ENCODE assay signal across 2 cellular contexts in genomic region chr11:61898247-61898582, GRCh38.
TF ChIP-seq lines count a peak whose summit lies in the region.

No MANE protein-coding gene starts in this region.

TF ChIP-seq in A549, 52 proteins besides CTCF, POLR2A, EP300 and RAD21:
- TF ChIP-seq SREBF2 (IDR thresholded peaks at IDR 0.05): no peak
- TF ChIP-seq ESRRA (IDR thresholded peaks at IDR 0.05; ENCODE audit: borderline replicate concordance, low read length): no peak
- TF ChIP-seq NR3C1 (IDR thresholded peaks at IDR 0.05): no peak
- no peak for TF ChIP-seq RFX5 (IDR thresholded peaks at IDR 0.05)
- TF ChIP-seq CBX8 (IDR thresholded peaks at IDR 0.05): no peak
- no peak for TF ChIP-seq SMC3 (IDR thresholded peaks at IDR 0.05)
- TF ChIP-seq HOXA7 (CRISPR knock-in tag; IDR thresholded peaks at IDR 0.05): no peak
- no peak for TF ChIP-seq FOSL2 (IDR thresholded peaks at IDR 0.05)
- TF ChIP-seq FOSL2 (CRISPR knock-in tag; IDR thresholded peaks at IDR 0.05): no peak
- TF ChIP-seq, protein P1, sequence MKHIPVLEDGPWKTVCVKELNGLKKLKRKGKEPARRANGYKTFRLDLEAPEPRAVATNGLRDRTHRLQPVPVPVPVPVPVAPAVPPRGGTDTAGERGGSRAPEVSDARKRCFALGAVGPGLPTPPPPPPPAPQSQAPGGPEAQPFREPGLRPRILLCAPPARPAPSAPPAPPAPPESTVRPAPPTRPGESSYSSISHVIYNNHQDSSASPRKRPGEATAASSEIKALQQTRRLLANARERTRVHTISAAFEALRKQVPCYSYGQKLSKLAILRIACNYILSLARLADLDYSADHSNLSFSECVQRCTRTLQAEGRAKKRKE (CRISPR knock-in tag; IDR thresholded peaks at IDR 0.05; ENCODE audit: low read depth): no peak
- TF ChIP-seq BHLHE40 (IDR thresholded peaks at IDR 0.05; ENCODE audit: low read depth, low read length): no peak
- TF ChIP-seq E2F6 (IDR thresholded peaks at IDR 0.05; ENCODE audit: borderline replicate concordance, low read depth): no peak
- TF ChIP-seq HMGXB4 (CRISPR knock-in tag; IDR thresholded peaks at IDR 0.05; ENCODE audit: borderline replicate concordance): no peak
- TF ChIP-seq MAFK (IDR thresholded peaks at IDR 0.05; ENCODE audit: partially characterized antibody): no peak
- no peak for TF ChIP-seq EHF (CRISPR knock-in tag; IDR thresholded peaks at IDR 0.05)
- no peak for TF ChIP-seq FOXS1 (CRISPR knock-in tag; IDR thresholded peaks at IDR 0.05)

TF ChIP-seq in H1, 55 proteins besides CTCF, POLR2A, EP300 and RAD21:
- TF ChIP-seq ZNF274 (IDR thresholded peaks at IDR 0.05; ENCODE audit: borderline replicate concordance, extremely low read depth, low read length): no peak
- TF ChIP-seq SRF (IDR thresholded peaks at IDR 0.05; ENCODE audit: low read depth, low read length): no peak
TF ChIP-seq in H1: peak in this region for 0.
